ENCODE assay signal across 22 cellular contexts in genomic region chr9:125043631-125044030, GRCh38.
"Had no signal": no experiment of that assay in that cellular context is flagged by ENCODE, and none has a peak within 500 bp of the region (broad histone marks: within the 10 kb centered on the region; RNA-seq: fewer than 3 reads in every experiment).

No MANE protein-coding gene starts in this region.

- H3K4me2 ChIP-seq: smooth muscle cell had no signal

- H3K36me3 ChIP-seq: left ventricle myocardium inferior, ovary, right atrium auricular region, right lobe of liver, thyroid gland, transverse colon, upper lobe of right lung, uterus had no signal

- H3K9me3 ChIP-seq: left ventricle myocardium inferior, ovary, right atrium auricular region, right lobe of liver, testis, thyroid gland, transverse colon, upper lobe of right lung, uterus had no signal

- H3K4me1 ChIP-seq: left ventricle myocardium inferior, right atrium auricular region, right lobe of liver, testis, thyroid gland, upper lobe of right lung, uterus had no signal

- DNase-seq: islet precursor cell; left ventricle myocardium inferior; mesendoderm; naive thymus-derived CD4-positive, alpha-beta T cell; ovary; right lobe of liver; stimulated activated CD4-positive, alpha-beta T cell treated with anti-CD3 and anti-CD28 coated beads, Interleukin-1b, Interleukin-23, amount 100 ng/mL, for 48 hours; stimulated activated CD4-positive, alpha-beta T cell treated with anti-CD3 and anti-CD28 coated beads, Interleukin-2, amount 100 ng/mL, for 48 hours; stimulated activated CD4-positive, alpha-beta T cell treated with anti-CD3 and anti-CD28 coated beads, Interleukin-4, amount 100 ng/mL, for 4 hours; stimulated activated CD8-positive, alpha-beta memory T cell treated with anti-CD3 and anti-CD28 coated beads, Interleukin-4, amount 100 ng/mL, for 48 hours; stimulated activated naive CD4-positive, alpha-beta T cell treated with Interleukin-2 at 50 U/mL for 16 hours; stimulated activated naive CD8-positive, alpha-beta T cell treated with anti-CD3 and anti-CD28 coated beads, Interleukin-15, amount 100 ng/mL, for 72 hours; testis; thyroid gland; transverse colon; upper lobe of right lung; uterus had no signal

- ATAC-seq: naive thymus-derived CD4-positive, alpha-beta T cell; natural killer cell treated with Interleukin-12 subunit alpha and Interleukin-12 subunit beta and Interleukin-15 and Interleukin-18, amount 100 ng/mL, for 72 hours; right lobe of liver; stimulated activated memory B cell treated with anti-CD40 and anti-IgM and Interleukin-4, amounts not matched to agents 10 μg/mL and 1 μg/mL and 100 μg/mL, for 72 hours; stimulated activated naive CD8-positive, alpha-beta T cell treated with anti-CD3 and anti-CD28 coated beads, Interleukin-15, amount 100 ng/mL, for 72 hours; upper lobe of right lung had no signal

- H3K27ac ChIP-seq: left ventricle myocardium inferior, ovary, right atrium auricular region, right lobe of liver, testis, thyroid gland, transverse colon, upper lobe of right lung, uterus had no signal

- H3K27me3 ChIP-seq: ovary, right atrium auricular region, right lobe of liver, testis, thyroid gland, transverse colon, upper lobe of right lung, uterus had no signal

- H3K4me3 ChIP-seq: left ventricle myocardium inferior, lung, ovary, right atrium auricular region, right lobe of liver, smooth muscle cell, testis, thyroid gland, transverse colon, upper lobe of right lung, uterus had no signal
